ENCODE assay signal across 10 cellular contexts in genomic region chr17:76840443-76840767, GRCh38. TPM values are rescaled to one million over a fixed set of nuclear protein-coding genes. Genes with fewer than 3 reads are reported as not detected.
A peak's percentile ranks its signal among the peaks of the same experiment; 100 is the strongest.
DNase-seq lines count a peak whose midpoint lies in the region; ATAC-seq, FAIRE-seq and TF ChIP-seq lines count a peak whose summit lies in the region.
"Had no signal": no experiment of that assay in that cellular context is flagged by ENCODE, and none has a peak within 500 bp of the region (broad histone marks: within the 10 kb centered on the region; RNA-seq: fewer than 3 reads in every experiment).

No MANE protein-coding gene starts in this region.

- peaks cover 8 to 63% of the 10 kb centered on the region in 2 experiments; a peak in 4 of 5 replicates for H3K27me3 ChIP-seq in HepG2 (ENCODE audit: control insufficient read depth in 1 of 2, insufficient read depth in 2 of 2, low read length in 2 of 2)
- H3K27me3 ChIP-seq in right lobe of liver = no peaks in the 10 kb centered on the region
- peaks cover 35% of the 10 kb centered on the region for H3K27me3 ChIP-seq in RWPE2 (ENCODE audit: insufficient read depth, poor library complexity, severe bottlenecking)

- H3K27ac ChIP-seq in HepG2 (ENCODE audit: extremely low read length, insufficient read depth, low read length) (no peak overlapping the region), right lobe of liver (no peak overlapping the region), RWPE2 (ENCODE audit: poor library complexity, severe bottlenecking) (no peak overlapping the region), temporal lobe (ENCODE audit: low read depth, low read length) (peak overlapping the region; percentile 44)

- BruUV-seq in HepG2 (replicated peaks; lab: Mats Ljungman, UMichigan) = no TSS peak

- DNase-seq in HepG2 (ENCODE audit: low spot score) (no peak), right lobe of liver (no peak), RWPE2 (ENCODE audit: low spot score) (no peak), glutamatergic neuron (no peak), hypothalamus (lab: John Stamatoyannopoulos, UW) (no peak), HEK293T (ENCODE audit: extremely low spot score) (no peak)
- DNase-seq in stimulated activated CD4-positive, alpha-beta T cell treated with anti-CD3 and anti-CD28 coated beads, Interleukin-4, amount 100 ng/mL, for 24 hours = no peak
- DNase-seq: NCI-H2107 had no signal

- in situ Hi-C loops in HepG2 (cut with HindIII; ENCODE audit: extremely low pct_ligation_motif_present, low pct_unique_long_range_greater_than_20kb) = no loop called here

- intact Hi-C loops in HepG2 (cut with micrococcal nuclease; ENCODE audit: unreplicated experiment) = no loop called here
- intact Hi-C loops in right lobe of liver (cut with DNase I) = no loop called here

- no peaks in the 10 kb centered on the region for H3K36me3 ChIP-seq in HepG2 (replicated peaks in 1 of 2; ENCODE audit: control insufficient read depth in 1 of 2, insufficient read depth in 2 of 2, low read length in 2 of 2)
- H3K36me3 ChIP-seq in right lobe of liver = no peaks in the 10 kb centered on the region
- H3K36me3 ChIP-seq in RWPE2 (ENCODE audit: low read depth) = no peaks in the 10 kb centered on the region

- POLR2A ChIA-PET in HepG2 (lab: Yijun Ruan, JAX) (no interaction called here), HEK293T (lab: Yijun Ruan, JAX) (interaction anchor here (0.9 kb wide), 1 partner anchor 104 kb away, joined by 4 read pairs; the partner anchor contains the start of gene SRSF2)

- H3K4me2 ChIP-seq in HepG2 (ENCODE audit: low read depth, low read length) = no peak overlapping the region

- TF ChIP-seq EP300 in HepG2 (IDR thresholded peaks at IDR 0.05; ENCODE audit: low read depth in 2 of 2, low read length in 2 of 2) = no peak
- TF ChIP-seq EP300 in HepG2 (CRISPR knock-in tag; IDR thresholded peaks at IDR 0.05; ENCODE audit: borderline replicate concordance) = no peak

- H3K9me3 Mint-ChIP-seq in glutamatergic neuron (ENCODE audit: unreplicated experiment) = peaks cover 3% of the 10 kb centered on the region

- TF ChIP-seq POLR2A in HepG2 (IDR thresholded peaks at IDR 0.05; ENCODE audit: insufficient read depth in 1 of 2, low read depth in 2 of 2, low read length in 2 of 2) (no peak), right lobe of liver (IDR thresholded peaks at IDR 0.05) (no peak)

- no peaks in the 10 kb centered on the region for H4K20me1 ChIP-seq in HepG2 (ENCODE audit: insufficient read depth, low read length)

- peak; percentile 7; the same call in 2 of the 3 replicates for ATAC-seq in HepG2
- ATAC-seq in right lobe of liver = no peak
- peak; percentile 18; the same call in 1 of the 3 replicates for ATAC-seq in RWPE2 (ENCODE audit: low read depth)

- no peak for FAIRE-seq in HepG2 (lab: Jason Lieb, UNC)
- FAIRE-seq: keratinocyte had no signal

- CTCF ChIA-PET in HepG2 (lab: Yijun Ruan, JAX; ENCODE audit: low intra/inter-chr PET ratio, low total read pairs) = no interaction called here
- CTCF ChIA-PET in HEK293T (lab: Yijun Ruan, JAX) = interaction anchor here (0.9 kb wide), 1 partner anchor 113 kb away, joined by 3 read pairs; no protein-coding TSS in a partner anchor

- no peak overlapping the region for H2AFZ ChIP-seq in HepG2 (ENCODE audit: low read length)

- H3K4me3 ChIP-seq in HepG2 (replicated peaks in 1 of 3; ENCODE audit: insufficient read depth in 1 of 3, low read depth in 2 of 3, low read length in 3 of 3) = no peak overlapping the region
- H3K4me3 ChIP-seq in right lobe of liver = no peak overlapping the region
- H3K4me3 ChIP-seq in RWPE2 (ENCODE audit: severe bottlenecking) = no peak overlapping the region

- H3K4me1 Mint-ChIP-seq in glutamatergic neuron (ENCODE audit: low read depth, unreplicated experiment) = peaks cover 25% of the 10 kb centered on the region

- peaks cover 4% of the 10 kb centered on the region for H3K36me3 Mint-ChIP-seq in glutamatergic neuron (ENCODE audit: unreplicated experiment)

- no peak overlapping the region for H3K9ac ChIP-seq in HepG2 (ENCODE audit: insufficient read depth, low read depth, low read length)

- H3K27ac Mint-ChIP-seq in glutamatergic neuron (ENCODE audit: unreplicated experiment) = no peak overlapping the region

- peaks cover 8% of the 10 kb centered on the region for H3K4me1 ChIP-seq in HepG2 (ENCODE audit: insufficient read depth, low read length)
- H3K4me1 ChIP-seq in right lobe of liver = no peaks in the 10 kb centered on the region
- no peaks in the 10 kb centered on the region for H3K4me1 ChIP-seq in RWPE2 (ENCODE audit: insufficient read depth, poor library complexity, severe bottlenecking)

- TF ChIP-seq CTCF in HepG2 (CRISPR knock-in tag; IDR thresholded peaks at IDR 0.05) = no peak
- no peak for TF ChIP-seq CTCF in right lobe of liver (IDR thresholded peaks at IDR 0.05)
- no peak for TF ChIP-seq CTCF in RWPE2 (IDR thresholded peaks at IDR 0.05; ENCODE audit: poor library complexity, severe bottlenecking)
- TF ChIP-seq CTCF in glutamatergic neuron (IDR thresholded peaks at IDR 0.05; ENCODE audit: partially characterized antibody, unreplicated experiment) = no peak

- H3K9me3 ChIP-seq in HepG2 (ENCODE audit: low read length) (no peaks in the 10 kb centered on the region), right lobe of liver (no peaks in the 10 kb centered on the region), RWPE2 (ENCODE audit: severe bottlenecking) (peaks cover 2% of the 10 kb centered on the region)

- TF ChIP-seq RAD21 in HepG2 (CRISPR knock-in tag; IDR thresholded peaks at IDR 0.05) = no peak

- H3K27me3 Mint-ChIP-seq in glutamatergic neuron (ENCODE audit: unreplicated experiment) = peaks cover 17% of the 10 kb centered on the region

- H3K79me2 ChIP-seq in HepG2 (ENCODE audit: insufficient read depth, low read length) = no peaks in the 10 kb centered on the region

- 0% methylated on average over 3 of the region's 3 CpGs for WGBS in HepG2 (ENCODE audit: low lambda C conversion rate)
- 16% methylated on average over 3 of the region's 3 CpGs for WGBS in right lobe of liver (ENCODE audit: insufficient coverage, low coverage, low lambda C conversion rate, missing lambda C conversion rate)

- peak overlapping the region; percentile 16 for H3K4me3 Mint-ChIP-seq in glutamatergic neuron (ENCODE audit: unreplicated experiment)

TF ChIP-seq in HepG2, 621 proteins besides CTCF, POLR2A, EP300 and RAD21 (continues in another document):
- TF ChIP-seq ZNF34 (CRISPR knock-in tag; IDR thresholded peaks at IDR 0.05; ENCODE audit: borderline replicate concordance) = no peak
- no peak for TF ChIP-seq ZNF75D (CRISPR knock-in tag; IDR thresholded peaks at IDR 0.05; ENCODE audit: borderline replicate concordance)
- TF ChIP-seq PREB (CRISPR knock-in tag; IDR thresholded peaks at IDR 0.05) = no peak
- TF ChIP-seq ZNF891 (CRISPR knock-in tag; IDR thresholded peaks at IDR 0.05) = no peak

TF ChIP-seq in HEK293T, 16 proteins besides CTCF, POLR2A, EP300 and RAD21 (continues in another document):
- TF ChIP-seq HDGF (IDR thresholded peaks at IDR 0.05; ENCODE audit: borderline replicate concordance) (no peak), TARDBP (IDR thresholded peaks at IDR 0.05) (no peak), SP1 (IDR thresholded peaks at IDR 0.05) (no peak), SUZ12 (IDR thresholded peaks at IDR 0.05) (no peak), LEF1 (IDR thresholded peaks at IDR 0.05; ENCODE audit: borderline replicate concordance) (no peak), FOXK2 (IDR thresholded peaks at IDR 0.05) (no peak), ELF4 (IDR thresholded peaks at IDR 0.05) (no peak), PKNOX1 (IDR thresholded peaks at IDR 0.05) (no peak), ARNT (IDR thresholded peaks at IDR 0.05) (no peak), L3MBTL2 (conservative IDR thresholded peaks at IDR 0.05) (no peak), NFRKB (IDR thresholded peaks at IDR 0.05) (no peak), ZNF384 (IDR thresholded peaks at IDR 0.05) (no peak), FOXM1 (IDR thresholded peaks at IDR 0.05; ENCODE audit: borderline replicate concordance) (no peak), FOXA1 (IDR thresholded peaks at IDR 0.05) (no peak)

RNA-seq across cellular contexts. Expression of gene MGAT5B, which starts 27.8 kb away (rescaled TPM):
- total RNA-seq in HepG2 (2016; rRNA removed; fragmentation: Illumina TruSeq; extraction: Trizol) = 0.07 and 0.13 TPM in 2 replicates
- 0.09 TPM in 1 of 2 replicates, not detected in the other for total RNA-seq in HepG2 (2016; cell fraction: cytosol; rRNA removed; fragmentation: Illumina TruSeq; extraction: Trizol; ENCODE audit: low read depth)
- 0.28 TPM in 1 of 2 replicates, not detected in the other for total RNA-seq in HepG2 (2016; cell fraction: insoluble cytoplasmic fraction; rRNA removed; fragmentation: Illumina TruSeq; extraction: Trizol)
- 0.10 and 0.22 TPM in 2 replicates for total RNA-seq in HepG2 (2016; cell fraction: membrane; rRNA removed; fragmentation: Illumina TruSeq; extraction: Trizol)
- 0.56 TPM in 1 of 2 replicates, not detected in the other for total RNA-seq in HepG2 (2016; cell fraction: nucleus; rRNA removed; fragmentation: Illumina TruSeq; extraction: Trizol)
- 0.07 and 0.09 TPM in 2 replicates for polyA plus RNA-seq in HepG2 (2011; rRNA removed)
- 0.05 and 0.08 TPM in 2 replicates for polyA plus RNA-seq in HepG2 (2011; cell fraction: cytosol; rRNA removed)
- polyA plus RNA-seq in HepG2 (2011; cell fraction: nucleus; rRNA removed) = 0.26 and 0.59 TPM in 2 replicates
- polyA plus RNA-seq in HepG2 (2012) = 0.12 TPM in 1 of 2 replicates, not detected in the other
- polyA plus RNA-seq in HepG2 (2016; cell fraction: cytosol; fragmentation: Illumina TruSeq; extraction: Trizol; ENCODE audit: low read depth) = 0.10 and 0.23 TPM in 2 replicates
- polyA plus RNA-seq in HepG2 (2016; cell fraction: insoluble cytoplasmic fraction; fragmentation: Illumina TruSeq; extraction: Trizol; ENCODE audit: low read depth) = 0.16 TPM in 1 of 2 replicates, not detected in the other
- 0.22 TPM in 1 of 2 replicates, not detected in the other for polyA plus RNA-seq in HepG2 (2016; cell fraction: membrane; fragmentation: Illumina TruSeq; extraction: Trizol; ENCODE audit: low read depth)
- 0.23 and 0.24 TPM in 2 replicates for polyA plus RNA-seq in HepG2 (2016; cell fraction: nucleus; fragmentation: Illumina TruSeq; extraction: Trizol; ENCODE audit: insufficient read depth, low read depth)
- 0.24 and 9.3 TPM in 2 replicates for polyA minus RNA-seq in HepG2 (2011; rRNA and poly(A)+ RNA removed; ENCODE audit: low replicate concordance)
- not detected in 2 replicates for polyA minus RNA-seq in HepG2 (2011; cell fraction: cytosol; rRNA and poly(A)+ RNA removed)
- 0.12 and 0.13 TPM in 2 replicates for polyA minus RNA-seq in HepG2 (2011; cell fraction: nucleus; rRNA and poly(A)+ RNA removed)
- total RNA-seq in right lobe of liver = under 1 TPM in 1 of 6 experiments, not detected in 5; 0.16 TPM
- total RNA-seq in glutamatergic neuron (ENCODE audit: unreplicated experiment) = 22.9 TPM
- 24.8 TPM for total RNA-seq in temporal lobe

Comparison
In these comparisons a context has a peak if more than half of its experiments do, and no peak if none do; other contexts are left out.
1. ATAC-seq: peak in HepG2 (single experiment) and RWPE2 (single experiment); none in right lobe of liver (0 of 4).
2. RNA of gene MGAT5B, which starts 27.8 kb away (total RNA-seq): 24.8 TPM in temporal lobe (single experiment) and 22.9 TPM in glutamatergic neuron (single experiment); 0.07 to 0.56 TPM in HepG2 and 0.16 TPM in right lobe of liver; every median in the first group is over 10 times any median in the second.